In the genomic region with DNA sequence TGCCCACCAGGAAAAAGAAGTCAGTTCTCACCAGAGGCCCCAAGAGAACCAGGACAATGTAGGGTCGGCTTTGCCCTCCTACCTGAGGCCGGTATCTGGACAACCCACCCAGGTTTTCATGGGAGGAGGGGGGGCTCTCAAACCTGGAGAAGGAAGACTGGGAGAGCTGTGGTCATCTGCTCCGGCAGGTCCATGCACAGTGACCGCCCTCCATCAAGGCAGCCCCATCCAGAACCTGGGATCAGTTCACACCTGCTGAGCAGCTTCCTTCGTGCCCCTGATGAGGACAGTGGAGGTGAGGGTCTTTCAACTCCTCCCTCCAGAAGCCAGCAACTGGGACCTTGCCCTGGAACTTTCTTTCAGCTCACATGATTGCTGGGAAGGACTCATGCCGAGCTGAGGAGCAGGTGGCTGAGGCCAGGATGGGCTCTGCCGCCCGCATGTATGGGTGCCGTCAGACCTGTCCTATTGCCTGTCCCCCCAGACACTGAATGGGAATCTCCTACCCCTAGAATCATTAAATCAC, we compare ENCODE assay signal across 8 cellular contexts. TPM values are rescaled to one million over a fixed set of nuclear protein-coding genes. Genes with fewer than 3 reads are reported as not detected.
"Had no signal": no experiment of that assay in that cellular context is flagged by ENCODE, and none has a peak within 500 bp of the region (broad histone marks: within the 10 kb centered on the region; RNA-seq: fewer than 3 reads in every experiment).

No MANE protein-coding gene starts in this region.

- H3K36me3 Mint-ChIP-seq: IgD-negative memory B cell had no signal

- H3K4me1 Mint-ChIP-seq: IgD-negative memory B cell had no signal

- DNase-seq: HFFc6 had no signal

- H3K4me3 ChIP-seq: GM23338, HAP-1 had no signal

- H3K4me1 ChIP-seq: HAP-1 had no signal

- H3K9me3 ChIP-seq: HAP-1 had no signal

- H3K4me2 ChIP-seq: GM23338, KMS-11 had no signal

- H3K4me3 Mint-ChIP-seq: GM23338, HFFc6, IgD-negative memory B cell had no signal

- H3K36me3 ChIP-seq: HAP-1 had no signal

- H2AFZ ChIP-seq: GM23338 had no signal

- H3K27ac ChIP-seq: HL-60, KMS-11 had no signal

- H3K9ac ChIP-seq: KMS-11 had no signal

- H3K27ac Mint-ChIP-seq: GM23338, HFFc6, IgD-negative memory B cell had no signal

- ATAC-seq: GM23338, HCT116, HepG2 had no signal

RNA-seq across cellular contexts. Expression of a gene that starts 20.8 kb away (rescaled TPM):
- polyA plus RNA-seq: IgD-negative memory B cell had no signal

RNA-seq across cellular contexts. Expression of a gene that starts 49.1 kb away (rescaled TPM):
- total RNA-seq: HFFc6 had no signal
- polyA plus RNA-seq: IgD-negative memory B cell had no signal
